ENCODE assay signal across 7 cellular contexts in genomic region chr12:12356886-12357696, GRCh38. TPM values are rescaled to one million over a fixed set of nuclear protein-coding genes. Genes with fewer than 3 reads are reported as not detected.
DNase-seq lines count a peak whose midpoint lies in the region; ATAC-seq and TF ChIP-seq lines count a peak whose summit lies in the region.

Gene BORCS5 (plus strand): TSS chr12:12357078. CDS start chr12:12357452, 374 bp downstream.

- H3K27me3 ChIP-seq in hepatocyte = no peaks in the 10 kb centered on the region

- H4K20me1 ChIP-seq in hepatocyte (ENCODE audit: insufficient read depth, poor library complexity, severe bottlenecking) = no peaks in the 10 kb centered on the region

- peak; percentile 24 for TF ChIP-seq CTCF in hepatocyte (IDR thresholded peaks at IDR 0.05; ENCODE audit: poor library complexity)

- DNase-seq in NCI-H2029 treated with DMSO at 0.1 percent for 48 hours (lab: John Stamatoyannopoulos, UW) (peak; percentile 71), T-helper 9 cell (peak; percentile 96), astrocyte of the hippocampus (ENCODE audit: low read depth, low spot score) (peak; percentile 96), hepatocyte (ENCODE audit: low spot score) (peak; percentile 97), renal cortical epithelial cell (ENCODE audit: low read depth) (peak; percentile 88)

- H3K27ac ChIP-seq in hepatocyte = peak within 1 kb of the TSS; percentile 97

- H3K79me2 ChIP-seq in hepatocyte = peaks cover 30% of the 10 kb centered on the region

- H3K4me3 ChIP-seq in hepatocyte = peak within 1 kb of the TSS; percentile 48

- peak; percentile 75 for ATAC-seq in GM18508 (IDR thresholded peaks at IDR 0.05; ENCODE audit: insufficient read depth, unreplicated experiment)
- peak; percentile 88 for ATAC-seq in HG03025 (IDR thresholded peaks at IDR 0.05; ENCODE audit: low FRiP score, unreplicated experiment)

- WGBS in hepatocyte (ENCODE audit: low lambda C conversion rate, missing lambda C conversion rate) = under 1% methylated on average over 57 of the region's 70 CpGs

- H3K4me2 ChIP-seq in hepatocyte = peak within 1 kb of the TSS; percentile 85

- no peaks in the 10 kb centered on the region for H3K9me2 ChIP-seq in hepatocyte (replicated peaks; ENCODE audit: insufficient read depth)

- H3K4me1 ChIP-seq in hepatocyte (ENCODE audit: insufficient read depth) = peaks cover 10% of the 10 kb centered on the region

- peak within 1 kb of the TSS; percentile 80 for H2AFZ ChIP-seq in hepatocyte

- no peaks in the 10 kb centered on the region for H3K9me3 ChIP-seq in hepatocyte (ENCODE audit: low read depth)

- H3K36me3 ChIP-seq in hepatocyte (replicated peaks; ENCODE audit: insufficient read depth, low read depth) = no peaks in the 10 kb centered on the region

RNA-seq across cellular contexts. Expression of gene BORCS5, which starts in this region (rescaled TPM):
- total RNA-seq in hepatocyte (11.2 and 12.8 TPM in 2 replicates), renal cortical epithelial cell (10.0 and 12.0 TPM in 2 replicates)
- polyA plus RNA-seq in hepatocyte = 6.6 and 13.3 TPM in 2 replicates

Comparison
In these comparisons a context has a peak if more than half of its experiments do, and no peak if none do; other contexts are left out.
1. Peak in every context shown above with its lines: DNase-seq, ATAC-seq, H3K4me3 ChIP-seq and H3K27ac ChIP-seq.